ENCODE assay signal across 8 cellular contexts in genomic region chr22:28442264-28442950, GRCh38.
A peak's percentile ranks its signal among the peaks of the same experiment; 100 is the strongest.
DNase-seq lines count a peak whose midpoint lies in the region; FAIRE-seq lines count a peak whose summit lies in the region.

No MANE protein-coding gene starts in this region.

- no peaks in the 10 kb centered on the region for H3K4me1 ChIP-seq in small intestine (ENCODE audit: control insufficient read depth in 2 of 2, insufficient read depth in 1 of 2, low read depth in 1 of 2, low read length in 1 of 2)

- no peaks in the 10 kb centered on the region for H3K9me3 ChIP-seq in small intestine (ENCODE audit: control insufficient read depth, low read depth)

- no peak for FAIRE-seq in small intestine (lab: Jason Lieb, UNC)

- peak overlapping the region; percentile 68 to 75 for H3K27ac ChIP-seq in small intestine (ENCODE audit: low read depth in 1 of 2, low read length in 1 of 2)

- 0 to 1% (median 1%) methylated on average over 31 of the region's 31 CpGs for WGBS in small intestine, 3 donors

- peak overlapping the region; percentile 48 to 79 for H3K4me3 ChIP-seq in small intestine (ENCODE audit: low read depth in 1 of 2, low read length in 2 of 2)

- no peaks in the 10 kb centered on the region for H3K27me3 ChIP-seq in small intestine (ENCODE audit: control insufficient read depth in 2 of 2, insufficient read depth in 2 of 2, low read length in 2 of 2)

- DNase-seq in DMS53 treated with DMSO at 0.1 percent for 48 hours (lab: John Stamatoyannopoulos, UW; ENCODE audit: unreplicated experiment) (peak; percentile 23), HuH-7 (ENCODE audit: low spot score) (peak; percentile 78), cerebellar cortex (ENCODE audit: low spot score) (peak; percentile 54), iris pigment epithelial cell (ENCODE audit: low read depth) (peak; percentile 83), small intestine (peak; percentile 83), NCI-H345 treated with DMSO at 0.1 percent for 48 hours (lab: John Stamatoyannopoulos, UW; ENCODE audit: unreplicated experiment) (no peak), H4 (ENCODE audit: low spot score) (no peak)
- DNase-seq in activated CD4-positive, alpha-beta T cell treated with anti-CD3 and anti-CD28 coated beads for 1 hour = peak; percentile 54

- no peaks in the 10 kb centered on the region for H3K36me3 ChIP-seq in small intestine (ENCODE audit: control insufficient read depth in 2 of 2, insufficient read depth in 2 of 2, low read length in 2 of 2)

Comparison
In these comparisons a context has a peak if more than half of its experiments do, and no peak if none do; other contexts are left out.
1. DNase-seq: peak in DMS53 treated with DMSO at 0.1 percent for 48 hours (single experiment), HuH-7 (single experiment), activated CD4-positive, alpha-beta T cell treated with anti-CD3 and anti-CD28 coated beads for 1 hour (single experiment), cerebellar cortex (single experiment), iris pigment epithelial cell (single experiment) and small intestine (single experiment); none in NCI-H345 treated with DMSO at 0.1 percent for 48 hours (single experiment) and H4 (single experiment).